In genomic region chrX:38985375-38985774, GRCh38 we compare ENCODE assay signal across 9 cellular contexts.
DNase-seq lines count a peak whose midpoint lies in the region; ATAC-seq and TF ChIP-seq lines count a peak whose summit lies in the region.
"Had no signal": no experiment of that assay in that cellular context is flagged by ENCODE, and none has a peak within 500 bp of the region (broad histone marks: within the 10 kb centered on the region; RNA-seq: fewer than 3 reads in every experiment).

No MANE protein-coding gene starts in this region.

- peak; percentile 1 for DNase-seq in NCI-H1436 treated with DMSO at 0.1 percent for 48 hours (lab: John Stamatoyannopoulos, UW)
- no peak for DNase-seq in NCI-H1436 (lab: John Stamatoyannopoulos, UW)
- peak; percentile 19 for DNase-seq in HEK293T (ENCODE audit: extremely low spot score)
- DNase-seq in T-cell: peak in 1 of 34 experiments; percentile 0
- DNase-seq in lower lobe of right lung: no peak
- DNase-seq: brain microvascular endothelial cell had no signal

- intact Hi-C loops in lower lobe of right lung (cut with DNase I): no loop called here

- peak; percentile 52 to 71 (median 58) for ATAC-seq in T-cell (replicated peaks in 1 of 4)
- peak in 1 of 2 donors; percentile 53 for ATAC-seq in lower lobe of right lung
- ATAC-seq in HG03280 (IDR thresholded peaks at IDR 0.05; ENCODE audit: unreplicated experiment): no peak
- ATAC-seq in HG03469 (IDR thresholded peaks at IDR 0.05; ENCODE audit: unreplicated experiment): no peak
- no peak for ATAC-seq in GM18502 (IDR thresholded peaks at IDR 0.05; ENCODE audit: poor library complexity, unreplicated experiment)

- no peaks in the 10 kb centered on the region for H3K9me3 Mint-ChIP-seq in T-cell

- H3K27me3 ChIP-seq in lower lobe of right lung (ENCODE audit: low read depth): no peaks in the 10 kb centered on the region
- H3K27me3 ChIP-seq: brain microvascular endothelial cell had no signal

- no peak overlapping the region for H3K4me3 ChIP-seq in lower lobe of right lung

- H3K4me3 Mint-ChIP-seq in T-cell: no peak overlapping the region

- no peak overlapping the region for H3K27ac ChIP-seq in lower lobe of right lung
- H3K27ac ChIP-seq: brain microvascular endothelial cell had no signal

- CTCF ChIA-PET in HEK293T (lab: Yijun Ruan, JAX) (no interaction called here), T-cell (lab: Charles Lee) (interaction anchor here (0.9 to 1.5 kb wide), 3 partner anchors 10 to 219 kb away, joined by 3 to 5 read pairs (median 3); no protein-coding TSS in a partner anchor)

- H3K4me1 Mint-ChIP-seq in T-cell: peaks cover 0 to 3% (median 3%) of the 10 kb centered on the region in 3 donors

- H3K9me3 ChIP-seq in lower lobe of right lung: no peaks in the 10 kb centered on the region

- H3K27me3 Mint-ChIP-seq in T-cell: no peaks in the 10 kb centered on the region

- TF ChIP-seq CTCF in lower lobe of right lung (IDR thresholded peaks at IDR 0.05): peak; percentile 13

- no peaks in the 10 kb centered on the region for H3K4me1 ChIP-seq in lower lobe of right lung

- H3K36me3 Mint-ChIP-seq in T-cell: no peaks in the 10 kb centered on the region

- POLR2A ChIA-PET in HEK293T (lab: Yijun Ruan, JAX): no interaction called here
- POLR2A ChIA-PET in T-cell (lab: Charles Lee): no interaction called here

- no peak overlapping the region for H3K27ac Mint-ChIP-seq in T-cell

- H3K36me3 ChIP-seq in lower lobe of right lung: no peaks in the 10 kb centered on the region
- H3K36me3 ChIP-seq: brain microvascular endothelial cell had no signal

TF ChIP-seq in HEK293T, 16 proteins besides CTCF, POLR2A, EP300 and RAD21:
- TF ChIP-seq L3MBTL2 (conservative IDR thresholded peaks at IDR 0.05) (no peak), LEF1 (IDR thresholded peaks at IDR 0.05; ENCODE audit: borderline replicate concordance) (no peak), TARDBP (IDR thresholded peaks at IDR 0.05) (no peak), PKNOX1 (IDR thresholded peaks at IDR 0.05) (no peak), FOXM1 (IDR thresholded peaks at IDR 0.05; ENCODE audit: borderline replicate concordance) (no peak), ZNF384 (IDR thresholded peaks at IDR 0.05) (no peak), ELF4 (IDR thresholded peaks at IDR 0.05) (no peak), NFRKB (IDR thresholded peaks at IDR 0.05) (no peak), FOXA1 (IDR thresholded peaks at IDR 0.05) (no peak), SUZ12 (IDR thresholded peaks at IDR 0.05) (no peak), HDGF (IDR thresholded peaks at IDR 0.05; ENCODE audit: borderline replicate concordance) (no peak), FOXK2 (IDR thresholded peaks at IDR 0.05) (no peak), CTBP1 (IDR thresholded peaks at IDR 0.05; ENCODE audit: borderline replicate concordance) (no peak), SP1 (IDR thresholded peaks at IDR 0.05) (no peak), BHLHE40 (IDR thresholded peaks at IDR 0.05; ENCODE audit: borderline replicate concordance) (no peak)

Comparison
In these comparisons a context has a peak if more than half of its experiments do, and no peak if none do; other contexts are left out.
1. DNase-seq: peak in NCI-H1436 treated with DMSO at 0.1 percent for 48 hours (single experiment) and HEK293T (single experiment); none in NCI-H1436 (single experiment) and lower lobe of right lung (single experiment).
2. ATAC-seq: peak in T-cell (4 of 4); none in HG03280 (single experiment), HG03469 (single experiment) and GM18502 (single experiment).